Comparison of ENCODE assay signal across 8 cellular contexts in genomic region chr2:73069855-73070650, GRCh38. TPM values are rescaled to one million over a fixed set of nuclear protein-coding genes. Genes with fewer than 3 reads are reported as not detected.
DNase-seq lines count a peak whose midpoint lies in the region; ATAC-seq and TF ChIP-seq lines count a peak whose summit lies in the region.

No MANE protein-coding gene starts in this region.

- ATAC-seq in activated CD4-positive, alpha-beta T cell treated with anti-CD3 and anti-CD28 coated beads for 36 hours, result no peak
- ATAC-seq in sciatic nerve, result no peak
- no peak for ATAC-seq in HG03520 (IDR thresholded peaks at IDR 0.05; ENCODE audit: unreplicated experiment)
- no peak for ATAC-seq in HG03521 (IDR thresholded peaks at IDR 0.05; ENCODE audit: unreplicated experiment)

- H3K9me2 ChIP-seq in SU-DHL-6 (replicated peaks; ENCODE audit: insufficient read depth, low read length), result no peaks in the 10 kb centered on the region

- H3K27me3 Mint-ChIP-seq in activated CD4-positive, alpha-beta T cell treated with anti-CD3 and anti-CD28 coated beads for 36 hours, result no peaks in the 10 kb centered on the region

- CTCF ChIA-PET in activated CD4-positive, alpha-beta T cell treated with anti-CD3 and anti-CD28 coated beads for 36 hours (lab: Charles Lee), result interaction anchor here (0.6 kb wide), 1 partner anchor 208 kb away, joined by 3 read pairs; no protein-coding TSS in a partner anchor

- no peaks in the 10 kb centered on the region for H3K36me3 ChIP-seq in SU-DHL-6 (ENCODE audit: low read length)

- no peaks in the 10 kb centered on the region for H3K9me3 ChIP-seq in SU-DHL-6 (ENCODE audit: insufficient read depth, low read length)

- H3K4me2 ChIP-seq in SU-DHL-6 (ENCODE audit: low read depth, low read length, poor library complexity, severe bottlenecking), result peak overlapping the region; percentile 85

- peak overlapping the region; percentile 82 for H3K4me3 Mint-ChIP-seq in activated CD4-positive, alpha-beta T cell treated with anti-CD3 and anti-CD28 coated beads for 36 hours

- H3K4me3 ChIP-seq in SU-DHL-6 (ENCODE audit: insufficient read depth, low read length, poor library complexity, severe bottlenecking) (peak overlapping the region; percentile 85), fibroblast of pulmonary artery (replicated peaks; ENCODE audit: low read depth, low read length) (peak overlapping the region; percentile 86)

- H4K20me1 ChIP-seq in SU-DHL-6 (ENCODE audit: low read depth, low read length), result no peaks in the 10 kb centered on the region

- H3K36me3 Mint-ChIP-seq in activated CD4-positive, alpha-beta T cell treated with anti-CD3 and anti-CD28 coated beads for 36 hours (ENCODE audit: low read depth), result no peaks in the 10 kb centered on the region

- H3K27ac Mint-ChIP-seq in activated CD4-positive, alpha-beta T cell treated with anti-CD3 and anti-CD28 coated beads for 36 hours, result peak overlapping the region; percentile 61

- intact Hi-C loops in activated CD4-positive, alpha-beta T cell treated with anti-CD3 and anti-CD28 coated beads for 36 hours (cut with DNase I, micrococcal nuclease), result loop anchor here (1.0 to 5.0 kb wide), 8 partner anchors 78 to 1843 kb away; partner anchors contain the start of genes ALMS1 (in 1 of the 2), EGR4 (in 1 of the 2), PAIP2B (in 1 of the 2) and SPR (in 1 of the 2)
- intact Hi-C loops in sciatic nerve (cut with DNase I), result loop anchor here (5.0 kb wide), 1 partner anchor 78 kb away; no protein-coding TSS in a partner anchor

- H3K79me2 ChIP-seq in SU-DHL-6 (ENCODE audit: insufficient read depth, low read length), result peaks cover 33% of the 10 kb centered on the region

- POLR2A ChIA-PET in activated CD4-positive, alpha-beta T cell treated with anti-CD3 and anti-CD28 coated beads for 36 hours (lab: Charles Lee), result no interaction called here

- H3K9ac ChIP-seq in SU-DHL-6 (ENCODE audit: low read length), result peak overlapping the region; percentile 98

- H3K27me3 ChIP-seq in SU-DHL-6 (ENCODE audit: low read length), result no peaks in the 10 kb centered on the region

- H3F3A ChIP-seq in SU-DHL-6 (ENCODE audit: insufficient read depth), result peaks cover 10% of the 10 kb centered on the region

- H2AFZ ChIP-seq in SU-DHL-6 (ENCODE audit: low read depth, low read length, severe bottlenecking), result peak overlapping the region; percentile 98

- peak overlapping the region; percentile 58; the same call in 1 of the 2 replicates for H3K27ac ChIP-seq in SU-DHL-6 (ENCODE audit: low read depth, low read length)

- H3K9me3 Mint-ChIP-seq in activated CD4-positive, alpha-beta T cell treated with anti-CD3 and anti-CD28 coated beads for 36 hours (ENCODE audit: low read depth), result no peaks in the 10 kb centered on the region

- DNase-seq in activated CD4-positive, alpha-beta T cell treated with anti-CD3 and anti-CD28 coated beads for 36 hours, result no peak
- DNase-seq in activated CD4-positive, alpha-beta T cell treated with anti-CD3 and anti-CD28 coated beads for 48 hours, result no peak
- DNase-seq in fibroblast of pulmonary artery (ENCODE audit: low read depth) (no peak), sciatic nerve (ENCODE audit: low spot score) (peak; percentile 58), middle frontal gyrus (ENCODE audit: extremely low spot score, low spot score) (no peak)

- TF ChIP-seq CTCF in SU-DHL-6 (IDR thresholded peaks at IDR 0.05; ENCODE audit: insufficient read depth, low read length, poor library complexity, severe bottlenecking), result no peak
- TF ChIP-seq CTCF in fibroblast of pulmonary artery (IDR thresholded peaks at IDR 0.05; ENCODE audit: low read length, missing control alignments), result no peak

- H3K4me1 Mint-ChIP-seq in activated CD4-positive, alpha-beta T cell treated with anti-CD3 and anti-CD28 coated beads for 36 hours, result peaks cover 21% of the 10 kb centered on the region

RNA-seq across cellular contexts. Expression of gene SFXN5, which starts 1.5 kb away (rescaled TPM):
- total RNA-seq in activated CD4-positive, alpha-beta T cell treated with anti-CD3 and anti-CD28 coated beads for 36 hours, result 1 to 10 TPM; 4.5 to 6.2 TPM
- total RNA-seq in sciatic nerve, result 19.5 TPM

RNA-seq across cellular contexts. Expression of gene RAB11FIP5, which starts 42.7 kb away (rescaled TPM):
- total RNA-seq in activated CD4-positive, alpha-beta T cell treated with anti-CD3 and anti-CD28 coated beads for 36 hours, result 10 to 100 TPM; 16.4 to 16.5 TPM
- total RNA-seq in sciatic nerve, result 40.3 TPM
